ENCODE assay signal across 1 cellular context in genomic region chr14:74223016-74223415, GRCh38.
TF ChIP-seq lines count a peak whose summit lies in the region.

No MANE protein-coding gene starts in this region.

TF ChIP-seq in GM23338, 12 proteins besides CTCF, POLR2A, EP300 and RAD21 (continued from another document):
- no peak for TF ChIP-seq ZNF462 (CRISPR knock-in tag; IDR thresholded peaks at IDR 0.05)
- TF ChIP-seq REST (IDR thresholded peaks at IDR 0.05; ENCODE audit: unreplicated experiment) = no peak
- TF ChIP-seq CREB1 (CRISPR knock-in tag; IDR thresholded peaks at IDR 0.05; ENCODE audit: low read depth) = no peak
- no peak for TF ChIP-seq NANOG (IDR thresholded peaks at IDR 0.05; ENCODE audit: borderline replicate concordance)
- no peak for TF ChIP-seq EZH2phosphoT487 (IDR thresholded peaks at IDR 0.05; ENCODE audit: unreplicated experiment)
